8 cellular contexts compared by ENCODE assay signal in the genomic region with DNA sequence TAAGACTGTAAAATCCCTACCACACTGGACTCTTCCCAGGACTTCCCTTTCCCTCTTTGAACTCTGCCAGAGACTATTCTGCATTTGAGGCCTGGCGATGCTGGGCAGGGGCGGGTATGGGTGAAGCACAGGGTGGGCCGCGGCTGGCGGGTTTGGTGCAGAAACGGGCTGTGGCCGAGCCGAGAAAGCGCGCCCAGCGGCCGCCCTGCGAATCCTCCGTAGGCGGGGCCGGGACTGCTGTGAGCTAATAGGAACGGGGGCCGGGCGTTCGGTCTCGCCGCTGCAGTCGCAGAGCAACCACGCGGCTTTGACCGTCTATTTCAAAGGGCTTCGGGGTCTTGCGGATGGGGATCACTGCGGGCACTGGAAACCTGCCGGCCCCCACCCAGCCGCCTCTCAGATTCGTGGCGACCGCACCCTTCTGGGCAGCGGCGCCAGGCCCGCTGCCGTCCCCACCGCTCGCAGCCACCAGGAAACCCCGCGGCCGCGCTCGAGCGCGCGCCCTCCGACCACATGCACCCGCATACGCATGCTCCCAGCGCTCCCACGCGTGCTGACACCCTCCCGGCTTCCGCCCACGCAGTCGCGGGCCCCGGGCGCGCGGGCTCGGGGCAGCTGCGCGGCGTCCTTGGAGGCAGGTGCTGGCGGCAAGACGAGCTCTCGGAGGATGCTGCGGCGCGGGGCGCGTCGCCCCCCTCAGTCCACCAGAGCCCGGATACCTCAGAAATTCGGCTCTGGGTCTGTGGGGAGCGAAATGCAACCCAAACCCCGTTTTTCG. TPM values are rescaled to one million over a fixed set of nuclear protein-coding genes. Genes with fewer than 3 reads are reported as not detected.
A peak's percentile ranks its signal among the peaks of the same experiment; 100 is the strongest.
DNase-seq lines count a peak whose midpoint lies in the region; ATAC-seq, FAIRE-seq and TF ChIP-seq lines count a peak whose summit lies in the region.

No MANE protein-coding gene starts in this region.

- H3K36me3 ChIP-seq in astrocyte (ENCODE audit: insufficient read depth, low read length), result no peaks in the 10 kb centered on the region
- H3K36me3 ChIP-seq in hepatocyte (replicated peaks; ENCODE audit: insufficient read depth, low read depth), result no peaks in the 10 kb centered on the region
- no peaks in the 10 kb centered on the region for H3K36me3 ChIP-seq in aorta (ENCODE audit: control insufficient read depth in 1 of 2, insufficient read depth in 2 of 2, low read length in 1 of 2)

- H2AFZ ChIP-seq in astrocyte (ENCODE audit: low read depth, low read length) (peak overlapping the region; percentile 95), hepatocyte (peak overlapping the region; percentile 98)

- H3K27me3 ChIP-seq in astrocyte (ENCODE audit: insufficient read depth, low read length), result no peaks in the 10 kb centered on the region
- no peaks in the 10 kb centered on the region for H3K27me3 ChIP-seq in hepatocyte
- no peaks in the 10 kb centered on the region for H3K27me3 ChIP-seq in aorta (ENCODE audit: control insufficient read depth in 1 of 2, insufficient read depth in 2 of 2, low read length in 1 of 2)

- no peaks in the 10 kb centered on the region for H3K9me3 ChIP-seq in astrocyte (ENCODE audit: insufficient read depth, low read depth, low read length)
- H3K9me3 ChIP-seq in hepatocyte (ENCODE audit: low read depth), result no peaks in the 10 kb centered on the region
- no peaks in the 10 kb centered on the region for H3K9me3 ChIP-seq in aorta (ENCODE audit: control insufficient read depth, low read length)

- no peak for FAIRE-seq in astrocyte (lab: Jason Lieb, UNC)

- TF ChIP-seq CTCF in astrocyte (IDR thresholded peaks at IDR 0.05; ENCODE audit: insufficient read depth, low read depth, low read length) (no peak), hepatocyte (IDR thresholded peaks at IDR 0.05; ENCODE audit: poor library complexity) (peak; percentile 26)

- ATAC-seq in GM18498 (IDR thresholded peaks at IDR 0.05; ENCODE audit: unreplicated experiment) (peak; percentile 57), HG02759 (IDR thresholded peaks at IDR 0.05; ENCODE audit: unreplicated experiment) (peak; percentile 55), aorta (ENCODE audit: low FRiP score) (peak; percentile 87)

- H3K27ac ChIP-seq in astrocyte (ENCODE audit: low read depth, low read length), result peak overlapping the region; percentile 99
- H3K27ac ChIP-seq in hepatocyte, result peak overlapping the region; percentile 95
- H3K27ac ChIP-seq in aorta (ENCODE audit: low read depth in 1 of 2, low read length in 2 of 2), result peak overlapping the region; percentile 81 to 91

- peaks cover 21% of the 10 kb centered on the region for H3K4me1 Mint-ChIP-seq in astrocyte (ENCODE audit: low read depth, unreplicated experiment)

- DNase-seq in NCI-H128 (lab: John Stamatoyannopoulos, UW; ENCODE audit: unreplicated experiment), result peak; percentile 70
- DNase-seq in T-helper 22 cell (ENCODE audit: low read depth), result peak; percentile 71
- DNase-seq in astrocyte (ENCODE audit: low read depth), result peak; percentile 65
- peak; percentile 93 for DNase-seq in hepatocyte (ENCODE audit: low spot score)
- peak; percentile 97 for DNase-seq in retina
- peak; percentile 95 to 96 for DNase-seq in aorta

- no peaks in the 10 kb centered on the region for H3K9me2 ChIP-seq in hepatocyte (replicated peaks; ENCODE audit: insufficient read depth)

- peak overlapping the region; percentile 100 for H3K27ac Mint-ChIP-seq in astrocyte (ENCODE audit: unreplicated experiment)

- H3K4me3 ChIP-seq in astrocyte (ENCODE audit: insufficient read depth, low read depth, low read length), result peak overlapping the region; percentile 71
- peak overlapping the region; percentile 100 for H3K4me3 ChIP-seq in hepatocyte
- peak overlapping the region; percentile 48 to 56 for H3K4me3 ChIP-seq in aorta (ENCODE audit: low read length in 2 of 2)

- peak overlapping the region; percentile 93 for H3K4me2 ChIP-seq in astrocyte (ENCODE audit: low read length)
- peak overlapping the region; percentile 88 for H3K4me2 ChIP-seq in hepatocyte

- intact Hi-C loops in aorta (cut with DNase I), result loop anchor here (5.0 to 10.0 kb wide), 5 partner anchors 222 to 544 kb away; partner anchors contain the start of gene DR1 (in 1 of the 2)

- H3K79me2 ChIP-seq in astrocyte (ENCODE audit: insufficient read depth, low read length) (no peaks in the 10 kb centered on the region), hepatocyte (no peaks in the 10 kb centered on the region)

- H3K9ac ChIP-seq in astrocyte (ENCODE audit: low read length), result peak overlapping the region; percentile 93

- H3K36me3 Mint-ChIP-seq in astrocyte (ENCODE audit: low read depth, unreplicated experiment), result peaks cover 2% of the 10 kb centered on the region

- peak overlapping the region; percentile 83 for H3K4me3 Mint-ChIP-seq in astrocyte (ENCODE audit: unreplicated experiment)

- H3K4me1 ChIP-seq in astrocyte (ENCODE audit: insufficient read depth, low read length) (peaks cover 25% of the 10 kb centered on the region), hepatocyte (ENCODE audit: insufficient read depth) (peaks cover 19% of the 10 kb centered on the region), aorta (ENCODE audit: control insufficient read depth in 1 of 2, insufficient read depth in 2 of 2, low read length in 2 of 2) (no peaks in the 10 kb centered on the region)

- H3K9me3 Mint-ChIP-seq in astrocyte (ENCODE audit: unreplicated experiment), result peaks cover 4% of the 10 kb centered on the region

- no peaks in the 10 kb centered on the region for H4K20me1 ChIP-seq in astrocyte (ENCODE audit: insufficient read depth, low read length)
- H4K20me1 ChIP-seq in hepatocyte (ENCODE audit: insufficient read depth, poor library complexity, severe bottlenecking), result no peaks in the 10 kb centered on the region

- no peaks in the 10 kb centered on the region for H3K27me3 Mint-ChIP-seq in astrocyte (ENCODE audit: low read depth, unreplicated experiment)

- under 1% methylated on average over 73 of the region's 81 CpGs for WGBS in hepatocyte (ENCODE audit: low lambda C conversion rate, missing lambda C conversion rate)
- 0% methylated on average over 61 to 81 of the region's 81 CpGs for WGBS in aorta, 2 donors

RNA-seq across cellular contexts. Expression of gene DNTTIP2, which starts 32.7 kb away (rescaled TPM):
- 47.5 and 55.3 TPM in 2 replicates for total RNA-seq in astrocyte
- 43.6 and 44.7 TPM in 2 replicates for total RNA-seq in hepatocyte
- 34.4 and 37.8 TPM in 2 replicates for polyA plus RNA-seq in hepatocyte
- total RNA-seq in aorta, result 10 to 100 TPM; 36.6 to 55.6 TPM
- 10 to 100 TPM; 30.8 to 46.3 TPM for polyA plus RNA-seq in aorta

Comparison
In these comparisons a context has a peak if more than half of its experiments do, and no peak if none do; other contexts are left out.
1. Peak in every context shown above with its lines: DNase-seq, ATAC-seq, H3K4me3 ChIP-seq and H3K27ac ChIP-seq.